In genomic region chr1:239997160-239997514, GRCh38 we compare ENCODE assay signal across 19 cellular contexts.
DNase-seq lines count a peak whose midpoint lies in the region; ATAC-seq and TF ChIP-seq lines count a peak whose summit lies in the region.
"Had no signal": no experiment of that assay in that cellular context is flagged by ENCODE, and none has a peak within 500 bp of the region (broad histone marks: within the 10 kb centered on the region; RNA-seq: fewer than 3 reads in every experiment).

No MANE protein-coding gene starts in this region.

- no peak for DNase-seq in activated T-cell treated with anti-CD3 and anti-CD28 coated beads, Interleukin-2, amount 50 U/mL, for 72 hours
- DNase-seq in activated T-cell treated with anti-CD3 and anti-CD28 coated beads, Interleukin-2, amount 50 U/mL, for 24 hours: no peak
- no peak for DNase-seq in astrocyte of the cerebellum (ENCODE audit: low read depth)
- no peak for DNase-seq in smooth muscle cell (lab: John Stamatoyannopoulos, UW; ENCODE audit: unreplicated experiment)
- no peak for DNase-seq in GM13977 (ENCODE audit: low spot score)
- no peak for DNase-seq in NCI-H1417 treated with DMSO at 0.1 percent for 48 hours (lab: John Stamatoyannopoulos, UW)
- DNase-seq: DND-41, foreskin keratinocyte, NCI-H187, NCI-H446, T-helper 1 cell, transverse colon had no signal

- no peaks in the 10 kb centered on the region for H4K20me1 ChIP-seq in smooth muscle cell (ENCODE audit: low read depth)

- H3K79me2 ChIP-seq in smooth muscle cell (ENCODE audit: low read depth): no peaks in the 10 kb centered on the region

- in situ Hi-C loops in astrocyte of the cerebellum (cut with HindIII; ENCODE audit: low sequenced_read_pairs): no loop called here
- in situ Hi-C loops in GM13977 (cut with MboI; ENCODE audit: low pct_unique_long_range_greater_than_20kb, low sequenced_read_pairs, unreplicated experiment): no loop called here

- no peak overlapping the region for H3K9ac ChIP-seq in smooth muscle cell (ENCODE audit: low read depth)

- peak overlapping the region; percentile 40 to 54 for H3K4me3 Mint-ChIP-seq in activated T-cell treated with anti-CD3 and anti-CD28 coated beads, Interleukin-2, amount 50 U/mL, for 72 hours
- no peak overlapping the region for H3K4me3 Mint-ChIP-seq in activated T-cell treated with anti-CD3 and anti-CD28 coated beads, Interleukin-2, amount 50 U/mL, for 24 hours
- H3K4me3 Mint-ChIP-seq: activated CD8-positive, alpha-beta T cell treated with anti-CD3 and anti-CD28 coated beads for 36 hours; activated T-helper 1 cell treated with anti-CD3 and anti-CD28 coated beads, Interleukin-12 subunit alpha, Interleukin-12 subunit beta, Interleukin-2, Interleukin-4 antibody, amounts not matched to agents 30 ng/mL and 10 ng/mL and 1 ng/mL, durations not matched to agents 14 hours and 24 hours and 36 hours had no signal

- peaks cover 20% of the 10 kb centered on the region for H3K27me3 ChIP-seq in smooth muscle cell (ENCODE audit: low read depth)

- TF ChIP-seq CTCF in astrocyte of the cerebellum (IDR thresholded peaks at IDR 0.05; ENCODE audit: low read depth, low read length, missing control alignments) (no peak), smooth muscle cell (IDR thresholded peaks at IDR 0.05; ENCODE audit: borderline replicate concordance, insufficient read depth, poor library complexity, severe bottlenecking) (no peak), GM13977 (IDR thresholded peaks at IDR 0.05; ENCODE audit: extremely low read depth, insufficient read depth, missing control alignments) (no peak)

- H3K27me3 Mint-ChIP-seq in activated T-cell treated with anti-CD3 and anti-CD28 coated beads, Interleukin-2, amount 50 U/mL, for 72 hours (ENCODE audit: low read depth): peaks cover 71% of the 10 kb centered on the region
- peaks cover 71% of the 10 kb centered on the region for H3K27me3 Mint-ChIP-seq in activated T-cell treated with anti-CD3 and anti-CD28 coated beads, Interleukin-2, amount 50 U/mL, for 24 hours

- H3K36me3 ChIP-seq in mesodermal cell (ENCODE audit: control insufficient read depth, insufficient read depth, low read length) (no peaks in the 10 kb centered on the region), smooth muscle cell (ENCODE audit: low read depth) (no peaks in the 10 kb centered on the region)
- H3K36me3 ChIP-seq: left lung, prostate gland, transverse colon had no signal

- no peaks in the 10 kb centered on the region for H3K36me3 Mint-ChIP-seq in activated T-cell treated with anti-CD3 and anti-CD28 coated beads, Interleukin-2, amount 50 U/mL, for 72 hours (ENCODE audit: insufficient read depth in 2 of 2)
- no peaks in the 10 kb centered on the region for H3K36me3 Mint-ChIP-seq in activated T-cell treated with anti-CD3 and anti-CD28 coated beads, Interleukin-2, amount 50 U/mL, for 24 hours (ENCODE audit: low read depth)

- no peaks in the 10 kb centered on the region for H3K4me1 ChIP-seq in mesodermal cell (ENCODE audit: control insufficient read depth, insufficient read depth, low read length, poor library complexity, severe bottlenecking)
- H3K4me1 ChIP-seq in smooth muscle cell (ENCODE audit: low read depth): no peaks in the 10 kb centered on the region
- H3K4me1 ChIP-seq: foreskin keratinocyte, prostate gland had no signal

- no peak overlapping the region for H3K27ac ChIP-seq in mesodermal cell (ENCODE audit: low read depth, low read length, severe bottlenecking)
- no peak overlapping the region for H3K27ac ChIP-seq in smooth muscle cell (ENCODE audit: low read depth)
- H3K27ac ChIP-seq: foreskin keratinocyte, left lung, prostate gland, transverse colon had no signal

- H3K27ac Mint-ChIP-seq in activated T-cell treated with anti-CD3 and anti-CD28 coated beads, Interleukin-2, amount 50 U/mL, for 72 hours: no peak overlapping the region
- no peak overlapping the region for H3K27ac Mint-ChIP-seq in activated T-cell treated with anti-CD3 and anti-CD28 coated beads, Interleukin-2, amount 50 U/mL, for 24 hours
- H3K27ac Mint-ChIP-seq: activated CD8-positive, alpha-beta T cell treated with anti-CD3 and anti-CD28 coated beads for 36 hours; activated T-helper 1 cell treated with anti-CD3 and anti-CD28 coated beads, Interleukin-12 subunit alpha, Interleukin-12 subunit beta, Interleukin-2, Interleukin-4 antibody, amounts not matched to agents 30 ng/mL and 10 ng/mL and 1 ng/mL, durations not matched to agents 14 hours and 24 hours and 36 hours had no signal

- WGBS in mesodermal cell (ENCODE audit: insufficient coverage in 2 of 2), 2 experiments: 20 to 74% methylated on average over 1 to 4 of the region's 6 CpGs
- WGBS in smooth muscle cell (ENCODE audit: low lambda C conversion rate): 54% methylated on average over 6 of the region's 6 CpGs

- no peaks in the 10 kb centered on the region for H3K9me3 ChIP-seq in mesodermal cell (ENCODE audit: control insufficient read depth, low read length)
- no peaks in the 10 kb centered on the region for H3K9me3 ChIP-seq in smooth muscle cell (replicated peaks; ENCODE audit: low read depth)
- H3K9me3 ChIP-seq: left lung, prostate gland, transverse colon had no signal

- H3K9me3 Mint-ChIP-seq in activated T-cell treated with anti-CD3 and anti-CD28 coated beads, Interleukin-2, amount 50 U/mL, for 72 hours: no peaks in the 10 kb centered on the region
- H3K9me3 Mint-ChIP-seq in activated T-cell treated with anti-CD3 and anti-CD28 coated beads, Interleukin-2, amount 50 U/mL, for 24 hours: no peaks in the 10 kb centered on the region
- H3K9me3 Mint-ChIP-seq: activated CD8-positive, alpha-beta T cell treated with anti-CD3 and anti-CD28 coated beads for 36 hours; activated T-helper 1 cell treated with anti-CD3 and anti-CD28 coated beads, Interleukin-12 subunit alpha, Interleukin-12 subunit beta, Interleukin-2, Interleukin-4 antibody, amounts not matched to agents 30 ng/mL and 10 ng/mL and 1 ng/mL, durations not matched to agents 14 hours and 24 hours and 36 hours had no signal

- H3K4me2 ChIP-seq in smooth muscle cell: peak overlapping the region; percentile 96

- peaks cover 8% of the 10 kb centered on the region for H3F3A ChIP-seq in smooth muscle cell (ENCODE audit: low read depth)

- peak overlapping the region; percentile 96 for H2AFZ ChIP-seq in smooth muscle cell (ENCODE audit: low read depth)

- ATAC-seq in activated T-cell treated with anti-CD3 and anti-CD28 coated beads, Interleukin-2, amount 50 U/mL, for 72 hours (replicated peaks in 1 of 2): no peak
- no peak for ATAC-seq in GM21515 (IDR thresholded peaks at IDR 0.05; ENCODE audit: unreplicated experiment)
- ATAC-seq: Right ventricle myocardium inferior had no signal

- no peaks in the 10 kb centered on the region for H3K4me1 Mint-ChIP-seq in activated T-cell treated with anti-CD3 and anti-CD28 coated beads, Interleukin-2, amount 50 U/mL, for 72 hours (ENCODE audit: low read depth)
- peaks cover 6% of the 10 kb centered on the region for H3K4me1 Mint-ChIP-seq in activated T-cell treated with anti-CD3 and anti-CD28 coated beads, Interleukin-2, amount 50 U/mL, for 24 hours (ENCODE audit: low read depth)

- peak overlapping the region; percentile 45 for H3K4me3 ChIP-seq in astrocyte of the cerebellum (ENCODE audit: low read depth, low read length)
- H3K4me3 ChIP-seq in mesodermal cell (ENCODE audit: extremely low read depth, insufficient read depth, low read length, poor library complexity, severe bottlenecking): peak overlapping the region; percentile 40
- peak overlapping the region; percentile 59 for H3K4me3 ChIP-seq in smooth muscle cell
